1 cellular context compared by ENCODE assay signal in genomic region chr6:149273318-149273717, GRCh38.
TF ChIP-seq lines count a peak whose summit lies in the region.

No MANE protein-coding gene starts in this region.

TF ChIP-seq in HepG2, 621 proteins besides CTCF, POLR2A, EP300 and RAD21:
- TF ChIP-seq, protein P1, sequence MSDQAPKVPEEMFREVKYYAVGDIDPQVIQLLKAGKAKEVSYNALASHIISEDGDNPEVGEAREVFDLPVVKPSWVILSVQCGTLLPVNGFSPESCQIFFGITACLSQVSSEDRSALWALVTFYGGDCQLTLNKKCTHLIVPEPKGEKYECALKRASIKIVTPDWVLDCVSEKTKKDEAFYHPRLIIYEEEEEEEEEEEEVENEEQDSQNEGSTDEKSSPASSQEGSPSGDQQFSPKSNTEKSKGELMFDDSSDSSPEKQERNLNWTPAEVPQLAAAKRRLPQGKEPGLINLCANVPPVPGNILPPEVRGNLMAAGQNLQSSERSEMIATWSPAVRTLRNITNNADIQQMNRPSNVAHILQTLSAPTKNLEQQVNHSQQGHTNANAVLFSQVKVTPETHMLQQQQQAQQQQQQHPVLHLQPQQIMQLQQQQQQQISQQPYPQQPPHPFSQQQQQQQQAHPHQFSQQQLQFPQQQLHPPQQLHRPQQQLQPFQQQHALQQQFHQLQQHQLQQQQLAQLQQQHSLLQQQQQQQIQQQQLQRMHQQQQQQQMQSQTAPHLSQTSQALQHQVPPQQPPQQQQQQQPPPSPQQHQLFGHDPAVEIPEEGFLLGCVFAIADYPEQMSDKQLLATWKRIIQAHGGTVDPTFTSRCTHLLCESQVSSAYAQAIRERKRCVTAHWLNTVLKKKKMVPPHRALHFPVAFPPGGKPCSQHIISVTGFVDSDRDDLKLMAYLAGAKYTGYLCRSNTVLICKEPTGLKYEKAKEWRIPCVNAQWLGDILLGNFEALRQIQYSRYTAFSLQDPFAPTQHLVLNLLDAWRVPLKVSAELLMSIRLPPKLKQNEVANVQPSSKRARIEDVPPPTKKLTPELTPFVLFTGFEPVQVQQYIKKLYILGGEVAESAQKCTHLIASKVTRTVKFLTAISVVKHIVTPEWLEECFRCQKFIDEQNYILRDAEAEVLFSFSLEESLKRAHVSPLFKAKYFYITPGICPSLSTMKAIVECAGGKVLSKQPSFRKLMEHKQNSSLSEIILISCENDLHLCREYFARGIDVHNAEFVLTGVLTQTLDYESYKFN (CRISPR knock-in tag; conservative IDR thresholded peaks at IDR 0.05), result no peak
- TF ChIP-seq, protein P2, sequence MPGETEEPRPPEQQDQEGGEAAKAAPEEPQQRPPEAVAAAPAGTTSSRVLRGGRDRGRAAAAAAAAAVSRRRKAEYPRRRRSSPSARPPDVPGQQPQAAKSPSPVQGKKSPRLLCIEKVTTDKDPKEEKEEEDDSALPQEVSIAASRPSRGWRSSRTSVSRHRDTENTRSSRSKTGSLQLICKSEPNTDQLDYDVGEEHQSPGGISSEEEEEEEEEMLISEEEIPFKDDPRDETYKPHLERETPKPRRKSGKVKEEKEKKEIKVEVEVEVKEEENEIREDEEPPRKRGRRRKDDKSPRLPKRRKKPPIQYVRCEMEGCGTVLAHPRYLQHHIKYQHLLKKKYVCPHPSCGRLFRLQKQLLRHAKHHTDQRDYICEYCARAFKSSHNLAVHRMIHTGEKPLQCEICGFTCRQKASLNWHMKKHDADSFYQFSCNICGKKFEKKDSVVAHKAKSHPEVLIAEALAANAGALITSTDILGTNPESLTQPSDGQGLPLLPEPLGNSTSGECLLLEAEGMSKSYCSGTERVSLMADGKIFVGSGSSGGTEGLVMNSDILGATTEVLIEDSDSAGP (CRISPR knock-in tag; IDR thresholded peaks at IDR 0.05; ENCODE audit: borderline replicate concordance), result no peak
- TF ChIP-seq TEF (CRISPR knock-in tag; IDR thresholded peaks at IDR 0.05), result no peak
- no peak for TF ChIP-seq MAFG (CRISPR knock-in tag; IDR thresholded peaks at IDR 0.05)
- TF ChIP-seq, protein P3, sequence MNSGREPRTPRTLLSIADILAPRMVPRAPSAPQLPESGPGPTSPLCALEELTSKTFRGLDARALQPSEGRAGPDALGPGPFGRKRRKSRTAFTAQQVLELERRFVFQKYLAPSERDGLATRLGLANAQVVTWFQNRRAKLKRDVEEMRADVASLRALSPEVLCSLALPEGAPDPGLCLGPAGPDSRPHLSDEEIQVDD (CRISPR knock-in tag; IDR thresholded peaks at IDR 0.05; ENCODE audit: borderline replicate concordance), result no peak
- TF ChIP-seq, protein P4, sequence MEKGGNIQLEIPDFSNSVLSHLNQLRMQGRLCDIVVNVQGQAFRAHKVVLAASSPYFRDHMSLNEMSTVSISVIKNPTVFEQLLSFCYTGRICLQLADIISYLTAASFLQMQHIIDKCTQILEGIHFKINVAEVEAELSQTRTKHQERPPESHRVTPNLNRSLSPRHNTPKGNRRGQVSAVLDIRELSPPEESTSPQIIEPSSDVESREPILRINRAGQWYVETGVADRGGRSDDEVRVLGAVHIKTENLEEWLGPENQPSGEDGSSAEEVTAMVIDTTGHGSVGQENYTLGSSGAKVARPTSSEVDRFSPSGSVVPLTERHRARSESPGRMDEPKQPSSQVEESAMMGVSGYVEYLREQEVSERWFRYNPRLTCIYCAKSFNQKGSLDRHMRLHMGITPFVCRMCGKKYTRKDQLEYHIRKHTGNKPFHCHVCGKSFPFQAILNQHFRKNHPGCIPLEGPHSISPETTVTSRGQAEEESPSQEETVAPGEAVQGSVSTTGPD (CRISPR knock-in tag; IDR thresholded peaks at IDR 0.05), result no peak
- TF ChIP-seq UBTF (CRISPR knock-in tag; IDR thresholded peaks at IDR 0.05), result no peak
- TF ChIP-seq ZNF414 (CRISPR knock-in tag; IDR thresholded peaks at IDR 0.05), result no peak
- TF ChIP-seq DRAP1 (CRISPR knock-in tag; IDR thresholded peaks at IDR 0.05), result no peak
- TF ChIP-seq, protein P5, sequence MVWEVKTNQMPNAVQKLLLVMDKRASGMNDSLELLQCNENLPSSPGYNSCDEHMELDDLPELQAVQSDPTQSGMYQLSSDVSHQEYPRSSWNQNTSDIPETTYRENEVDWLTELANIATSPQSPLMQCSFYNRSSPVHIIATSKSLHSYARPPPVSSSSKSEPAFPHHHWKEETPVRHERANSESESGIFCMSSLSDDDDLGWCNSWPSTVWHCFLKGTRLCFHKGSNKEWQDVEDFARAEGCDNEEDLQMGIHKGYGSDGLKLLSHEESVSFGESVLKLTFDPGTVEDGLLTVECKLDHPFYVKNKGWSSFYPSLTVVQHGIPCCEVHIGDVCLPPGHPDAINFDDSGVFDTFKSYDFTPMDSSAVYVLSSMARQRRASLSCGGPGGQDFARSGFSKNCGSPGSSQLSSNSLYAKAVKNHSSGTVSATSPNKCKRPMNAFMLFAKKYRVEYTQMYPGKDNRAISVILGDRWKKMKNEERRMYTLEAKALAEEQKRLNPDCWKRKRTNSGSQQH (CRISPR knock-in tag; IDR thresholded peaks at IDR 0.05; ENCODE audit: low read depth), result no peak
- TF ChIP-seq CREB1 (IDR thresholded peaks at IDR 0.05), result no peak
- no peak for TF ChIP-seq CREB1 (CRISPR knock-in tag; IDR thresholded peaks at IDR 0.05)
- TF ChIP-seq, protein P6, sequence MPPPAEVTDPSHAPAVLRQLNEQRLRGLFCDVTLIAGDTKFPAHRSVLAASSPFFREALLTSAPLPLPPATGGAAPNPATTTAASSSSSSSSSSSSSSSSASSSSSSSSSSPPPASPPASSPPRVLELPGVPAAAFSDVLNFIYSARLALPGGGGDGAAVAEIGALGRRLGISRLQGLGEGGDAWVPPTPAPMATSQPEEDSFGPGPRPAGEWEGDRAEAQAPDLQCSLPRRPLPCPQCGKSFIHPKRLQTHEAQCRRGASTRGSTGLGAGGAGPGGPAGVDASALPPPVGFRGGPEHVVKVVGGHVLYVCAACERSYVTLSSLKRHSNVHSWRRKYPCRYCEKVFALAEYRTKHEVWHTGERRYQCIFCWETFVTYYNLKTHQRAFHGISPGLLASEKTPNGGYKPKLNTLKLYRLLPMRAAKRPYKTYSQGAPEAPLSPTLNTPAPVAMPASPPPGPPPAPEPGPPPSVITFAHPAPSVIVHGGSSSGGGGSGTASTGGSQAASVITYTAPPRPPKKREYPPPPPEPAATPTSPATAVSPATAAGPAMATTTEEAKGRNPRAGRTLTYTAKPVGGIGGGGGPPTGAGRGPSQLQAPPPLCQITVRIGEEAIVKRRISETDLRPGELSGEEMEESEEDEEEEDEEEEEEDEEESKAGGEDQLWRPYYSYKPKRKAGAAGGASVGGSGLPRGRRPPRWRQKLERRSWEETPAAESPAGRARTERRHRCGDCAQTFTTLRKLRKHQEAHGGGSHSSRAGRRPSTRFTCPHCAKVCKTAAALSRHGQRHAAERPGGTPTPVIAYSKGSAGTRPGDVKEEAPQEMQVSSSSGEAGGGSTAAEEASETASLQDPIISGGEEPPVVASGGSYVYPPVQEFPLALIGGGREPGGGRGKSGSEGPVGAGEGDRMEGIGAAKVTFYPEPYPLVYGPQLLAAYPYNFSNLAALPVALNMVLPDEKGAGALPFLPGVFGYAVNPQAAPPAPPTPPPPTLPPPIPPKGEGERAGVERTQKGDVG (CRISPR knock-in tag; IDR thresholded peaks at IDR 0.05; ENCODE audit: borderline replicate concordance), result no peak
- TF ChIP-seq, protein P7, sequence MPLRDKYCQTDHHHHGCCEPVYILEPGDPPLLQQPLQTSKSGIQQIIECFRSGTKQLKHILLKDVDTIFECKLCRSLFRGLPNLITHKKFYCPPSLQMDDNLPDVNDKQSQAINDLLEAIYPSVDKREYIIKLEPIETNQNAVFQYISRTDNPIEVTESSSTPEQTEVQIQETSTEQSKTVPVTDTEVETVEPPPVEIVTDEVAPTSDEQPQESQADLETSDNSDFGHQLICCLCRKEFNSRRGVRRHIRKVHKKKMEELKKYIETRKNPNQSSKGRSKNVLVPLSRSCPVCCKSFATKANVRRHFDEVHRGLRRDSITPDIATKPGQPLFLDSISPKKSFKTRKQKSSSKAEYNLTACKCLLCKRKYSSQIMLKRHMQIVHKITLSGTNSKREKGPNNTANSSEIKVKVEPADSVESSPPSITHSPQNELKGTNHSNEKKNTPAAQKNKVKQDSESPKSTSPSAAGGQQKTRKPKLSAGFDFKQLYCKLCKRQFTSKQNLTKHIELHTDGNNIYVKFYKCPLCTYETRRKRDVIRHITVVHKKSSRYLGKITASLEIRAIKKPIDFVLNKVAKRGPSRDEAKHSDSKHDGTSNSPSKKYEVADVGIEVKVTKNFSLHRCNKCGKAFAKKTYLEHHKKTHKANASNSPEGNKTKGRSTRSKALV (CRISPR knock-in tag; IDR thresholded peaks at IDR 0.05), result no peak
- TF ChIP-seq ZNF607 (CRISPR knock-in tag; IDR thresholded peaks at IDR 0.05; ENCODE audit: borderline replicate concordance), result no peak
- TF ChIP-seq ZNF644 (CRISPR knock-in tag; IDR thresholded peaks at IDR 0.05; ENCODE audit: low read depth), result no peak
